ENCODE assay signal across 10 cellular contexts in the genomic region with DNA sequence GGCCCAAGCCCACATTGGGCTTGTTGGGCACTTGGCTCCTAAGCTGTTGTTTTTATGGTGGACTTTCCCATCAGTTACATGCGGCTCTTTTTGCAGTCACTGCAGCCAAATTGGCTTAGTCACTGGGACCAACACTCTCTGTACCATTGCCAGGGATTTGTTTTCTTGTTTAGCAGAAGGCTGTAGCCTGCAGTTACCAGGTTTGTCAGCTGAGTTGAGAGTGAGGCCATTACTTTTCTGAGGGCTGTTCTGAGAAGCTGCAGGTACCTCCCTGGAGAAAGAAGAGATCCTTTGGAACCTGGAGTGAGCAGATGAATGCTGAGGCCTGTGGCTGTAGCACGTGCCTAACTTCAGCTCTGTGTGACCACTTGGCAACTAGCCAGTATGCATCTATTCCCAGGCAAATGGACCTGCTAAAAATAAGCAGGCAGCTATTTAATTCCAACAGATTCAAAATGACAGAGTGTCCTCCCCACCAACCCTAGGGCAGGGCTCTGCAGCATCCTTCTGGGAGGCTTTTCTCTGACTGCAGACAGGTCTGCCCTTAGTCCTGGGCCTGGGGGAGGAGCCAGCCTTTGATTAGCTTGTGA. TPM values are rescaled to one million over a fixed set of nuclear protein-coding genes. Genes with fewer than 3 reads are reported as not detected.
DNase-seq lines count a peak whose midpoint lies in the region; ATAC-seq, FAIRE-seq and TF ChIP-seq lines count a peak whose summit lies in the region.
"Had no signal": no experiment of that assay in that cellular context is flagged by ENCODE, and none has a peak within 500 bp of the region (broad histone marks: within the 10 kb centered on the region; RNA-seq: fewer than 3 reads in every experiment).

No MANE protein-coding gene starts in this region.

- H3K4me1 ChIP-seq in HUES6 (ENCODE audit: control insufficient read depth, insufficient read depth, low read length) (peaks cover 51% of the 10 kb centered on the region), astrocyte (ENCODE audit: insufficient read depth, low read length) (peaks cover 11% of the 10 kb centered on the region)

- H3K79me2 ChIP-seq in astrocyte (ENCODE audit: insufficient read depth, low read length), result peaks cover 24% of the 10 kb centered on the region

- intact Hi-C loops in left ventricle myocardium superior (cut with micrococcal nuclease), result no loop called here

- H3K4me2 ChIP-seq in astrocyte (ENCODE audit: low read length), result peak overlapping the region; percentile 8

- H2AFZ ChIP-seq in astrocyte (ENCODE audit: low read depth, low read length), result no peak overlapping the region

- peaks cover 9% of the 10 kb centered on the region for H3K36me3 Mint-ChIP-seq in astrocyte (ENCODE audit: low read depth, unreplicated experiment)
- H3K36me3 Mint-ChIP-seq: IgD-negative memory B cell had no signal

- DNase-seq in astrocyte (ENCODE audit: low read depth) (peak; percentile 72), left ventricle myocardium superior (no peak), OCI-M2 (lab: John Stamatoyannopoulos, UW; ENCODE audit: unreplicated experiment) (no peak)
- DNase-seq: activated B cell treated with CpG ODN at 0.5 μM for 24 hours had no signal

- peaks cover 2% of the 10 kb centered on the region for H3K9me3 Mint-ChIP-seq in astrocyte (ENCODE audit: unreplicated experiment)
- H3K9me3 Mint-ChIP-seq: activated B cell treated with CpG ODN at 0.5 μM for 24 hours, IgD-negative memory B cell had no signal

- H4K20me1 ChIP-seq in astrocyte (ENCODE audit: insufficient read depth, low read length), result peaks cover 34% of the 10 kb centered on the region

- H3K27ac ChIP-seq in HUES6 (ENCODE audit: low read depth, low read length), result 0 out of 2 replicates have a peak overlapping the region, but pooled peaks have one; percentile 7
- H3K27ac ChIP-seq in astrocyte (ENCODE audit: low read depth, low read length), result no peak overlapping the region
- H3K27ac ChIP-seq in temporal lobe (ENCODE audit: low read depth, low read length), result peak overlapping the region; percentile 59

- H3K9me3 ChIP-seq in HUES6 (ENCODE audit: control insufficient read depth, insufficient read depth, low read depth, low read length), result no peaks in the 10 kb centered on the region
- no peaks in the 10 kb centered on the region for H3K9me3 ChIP-seq in astrocyte (ENCODE audit: insufficient read depth, low read depth, low read length)

- H3K27me3 ChIP-seq in HUES6 (ENCODE audit: control insufficient read depth, insufficient read depth, low read length), result no peaks in the 10 kb centered on the region
- no peaks in the 10 kb centered on the region for H3K27me3 ChIP-seq in astrocyte (ENCODE audit: insufficient read depth, low read length)

- H3K36me3 ChIP-seq in HUES6 (ENCODE audit: control insufficient read depth, insufficient read depth, low read length), result peaks cover 2% of the 10 kb centered on the region; the same call in 1 of the 2 replicates
- no peaks in the 10 kb centered on the region for H3K36me3 ChIP-seq in astrocyte (ENCODE audit: insufficient read depth, low read length)

- ATAC-seq in left ventricle myocardium superior (peak; percentile 78), GM18858 (IDR thresholded peaks at IDR 0.05; ENCODE audit: unreplicated experiment) (no peak), HG02623 (IDR thresholded peaks at IDR 0.05; ENCODE audit: unreplicated experiment) (no peak)

- H3K9ac ChIP-seq in HUES6 (ENCODE audit: low read length), result no peak overlapping the region
- H3K9ac ChIP-seq in astrocyte (ENCODE audit: low read length), result no peak overlapping the region

- no peak overlapping the region for H3K27ac Mint-ChIP-seq in astrocyte (ENCODE audit: unreplicated experiment)
- H3K27ac Mint-ChIP-seq: activated B cell treated with CpG ODN at 0.5 μM for 24 hours, IgD-negative memory B cell had no signal

- no peaks in the 10 kb centered on the region for H3K27me3 Mint-ChIP-seq in astrocyte (ENCODE audit: low read depth, unreplicated experiment)
- H3K27me3 Mint-ChIP-seq: activated B cell treated with CpG ODN at 0.5 μM for 24 hours, IgD-negative memory B cell had no signal

- FAIRE-seq in astrocyte (lab: Jason Lieb, UNC), result no peak
- FAIRE-seq: endometrium had no signal

- no peak overlapping the region for H3K4me3 Mint-ChIP-seq in astrocyte (ENCODE audit: unreplicated experiment)
- H3K4me3 Mint-ChIP-seq: activated B cell treated with CpG ODN at 0.5 μM for 24 hours had no signal

- peaks cover 5% of the 10 kb centered on the region for H3K4me1 Mint-ChIP-seq in astrocyte (ENCODE audit: low read depth, unreplicated experiment)

- H3K4me3 ChIP-seq in HUES6 (ENCODE audit: low read depth, low read length) (no peak overlapping the region), astrocyte (ENCODE audit: insufficient read depth, low read depth, low read length) (no peak overlapping the region)

- TF ChIP-seq CTCF in astrocyte (IDR thresholded peaks at IDR 0.05; ENCODE audit: insufficient read depth, low read depth, low read length), result no peak

RNA-seq across cellular contexts. Expression of a gene that starts 12.9 kb away (rescaled TPM):
- total RNA-seq in astrocyte (12.1 and 12.5 TPM in 2 replicates), left ventricle myocardium superior (282 TPM), temporal lobe (22.9 TPM)

Comparison
In these comparisons a context has a peak if more than half of its experiments do, and no peak if none do; other contexts are left out.
1. RNA of a gene that starts 12.9 kb away (total RNA-seq): 282 TPM in left ventricle myocardium superior (single experiment); 22.9 TPM in temporal lobe (single experiment) and 12.1 to 12.5 TPM in astrocyte; every median in the first group is over 10 times any median in the second.